8 cellular contexts compared by ENCODE assay signal in the genomic region with DNA sequence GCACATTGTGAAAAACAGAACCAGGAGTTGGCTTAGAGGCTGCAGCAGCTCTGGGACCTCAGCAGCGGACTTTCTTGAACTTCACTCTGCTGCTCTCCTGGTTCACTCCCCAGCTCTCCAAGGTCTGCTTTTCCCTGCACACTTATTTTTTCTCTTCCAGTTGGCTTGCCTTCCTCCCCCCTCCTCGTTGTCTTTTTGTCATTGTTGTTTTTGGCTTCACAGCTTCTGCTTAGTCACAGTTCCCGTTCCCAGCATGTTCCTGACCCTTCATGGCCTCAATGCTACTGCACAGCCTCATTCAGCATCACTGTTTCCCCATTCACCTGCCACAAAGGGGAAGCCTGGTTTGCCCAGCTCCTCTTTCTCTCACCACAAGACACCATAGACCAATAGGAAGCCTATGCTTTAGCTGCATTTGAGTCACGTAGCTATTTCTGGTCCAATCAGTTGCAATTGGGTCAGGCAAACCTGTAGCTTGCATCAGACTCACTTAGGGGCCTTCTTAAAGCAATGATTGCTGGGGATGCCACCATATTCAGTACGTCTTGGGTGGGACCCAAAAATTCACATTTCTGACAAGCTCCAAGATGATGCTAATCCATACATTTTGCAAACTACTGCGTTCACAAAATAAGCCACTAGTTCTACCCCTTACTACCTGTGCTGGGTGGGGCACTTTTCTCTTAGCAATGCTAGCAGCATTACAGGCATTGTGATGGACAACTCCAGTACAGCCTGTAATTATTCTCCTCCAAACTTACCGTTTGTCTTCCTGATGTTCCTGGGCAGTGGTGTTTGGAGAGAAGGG. TPM values are rescaled to one million over a fixed set of nuclear protein-coding genes. Genes with fewer than 3 reads are reported as not detected.
DNase-seq lines count a peak whose midpoint lies in the region; ATAC-seq and FAIRE-seq lines count a peak whose summit lies in the region.

No MANE protein-coding gene starts in this region.

- no peak overlapping the region for H3K4me3 ChIP-seq in right cardiac atrium (ENCODE audit: low read length)

- no peaks in the 10 kb centered on the region for H3K9me3 ChIP-seq in right cardiac atrium (ENCODE audit: control insufficient read depth, low read length)

- intact Hi-C loops in right cardiac atrium (cut with DNase I), result no loop called here

- no peaks in the 10 kb centered on the region for H3K9me3 Mint-ChIP-seq in activated CD4-positive, alpha-beta memory T cell treated with anti-CD3 and anti-CD28 coated beads, Interleukin-2, amount 10 ng/mL, durations not matched to agents 7 days and 5 days

- H3K4me1 Mint-ChIP-seq in activated CD4-positive, alpha-beta memory T cell treated with anti-CD3 and anti-CD28 coated beads, Interleukin-2, amount 10 ng/mL, durations not matched to agents 7 days and 5 days, result peaks cover 10% of the 10 kb centered on the region

- peak; percentile 1 for DNase-seq in stimulated activated naive CD4-positive, alpha-beta T cell treated with Interleukin-2 at 50 U/mL for 16 hours (lab: John Stamatoyannopoulos, UW)
- no peak for DNase-seq in stimulated activated naive CD4-positive, alpha-beta T cell (lab: John Stamatoyannopoulos, UW)
- peak; percentile 36 for DNase-seq in activated CD4-positive, alpha-beta memory T cell treated with anti-CD3 and anti-CD28 coated beads, Interleukin-2, amount 10 ng/mL, durations not matched to agents 7 days and 5 days
- DNase-seq in right cardiac atrium (peak; percentile 33 to 60 (median 56)), urothelium cell line (ENCODE audit: low spot score) (peak; percentile 25), SW480 (ENCODE audit: low spot score) (no peak)

- CTCF ChIA-PET in activated CD4-positive, alpha-beta memory T cell treated with anti-CD3 and anti-CD28 coated beads, Interleukin-2, amount 10 ng/mL, durations not matched to agents 7 days and 5 days (lab: Charles Lee), result interaction anchor here (0.8 to 1.6 kb wide), 3 partner anchors 18 to 124 kb away, joined by 3 to 7 read pairs (median 3); partner anchors contain the start of gene ITPR1

- ATAC-seq in HG03460 (IDR thresholded peaks at IDR 0.05; ENCODE audit: unreplicated experiment) (peak; percentile 61), right cardiac atrium (peak; percentile 92 to 95), GM19397 (IDR thresholded peaks at IDR 0.05; ENCODE audit: unreplicated experiment) (no peak)

- H3K27me3 ChIP-seq in right cardiac atrium (ENCODE audit: control insufficient read depth, insufficient read depth), result no peaks in the 10 kb centered on the region

- no peak overlapping the region for H3K4me3 Mint-ChIP-seq in activated CD4-positive, alpha-beta memory T cell treated with anti-CD3 and anti-CD28 coated beads, Interleukin-2, amount 10 ng/mL, durations not matched to agents 7 days and 5 days

- POLR2A ChIA-PET in activated CD4-positive, alpha-beta memory T cell treated with anti-CD3 and anti-CD28 coated beads, Interleukin-2, amount 10 ng/mL, durations not matched to agents 7 days and 5 days (lab: Charles Lee), result interaction anchor here (1.3 to 2.3 kb wide), 2 partner anchors 19 to 81 kb away, joined by 3 to 17 read pairs; partner anchors contain the start of gene ITPR1

- H3K27ac Mint-ChIP-seq in activated CD4-positive, alpha-beta memory T cell treated with anti-CD3 and anti-CD28 coated beads, Interleukin-2, amount 10 ng/mL, durations not matched to agents 7 days and 5 days, result no peak overlapping the region

- WGBS in right cardiac atrium, result 48% methylated on average over 7 of the region's 7 CpGs

- H3K27ac ChIP-seq in right cardiac atrium (ENCODE audit: low read length), result peak overlapping the region; percentile 47

- H3K4me1 ChIP-seq in right cardiac atrium (ENCODE audit: control insufficient read depth, insufficient read depth, low read length), result peaks cover 2% of the 10 kb centered on the region

- H3K36me3 Mint-ChIP-seq in activated CD4-positive, alpha-beta memory T cell treated with anti-CD3 and anti-CD28 coated beads, Interleukin-2, amount 10 ng/mL, durations not matched to agents 7 days and 5 days (ENCODE audit: low read depth), result no peaks in the 10 kb centered on the region

- FAIRE-seq in urothelium cell line (lab: Jason Lieb, UNC), result no peak

- peaks cover 19% of the 10 kb centered on the region for H3K27me3 Mint-ChIP-seq in activated CD4-positive, alpha-beta memory T cell treated with anti-CD3 and anti-CD28 coated beads, Interleukin-2, amount 10 ng/mL, durations not matched to agents 7 days and 5 days

RNA-seq across cellular contexts. Expression of gene SUMF1, which starts 7.8 kb away (rescaled TPM):
- 1 to 10 TPM; 7.1 to 7.3 TPM for total RNA-seq in activated CD4-positive, alpha-beta memory T cell treated with anti-CD3 and anti-CD28 coated beads, Interleukin-2, amount 10 ng/mL, durations not matched to agents 7 days and 5 days
- 10 to 100 TPM in 3 of 4 donors, 1 to 10 TPM in 1; 9.6 to 14.4 (median 11.8) TPM for total RNA-seq in right cardiac atrium
- polyA plus RNA-seq in right cardiac atrium, result 7.8 TPM

RNA-seq across cellular contexts. Expression of gene ITPR1, which starts 18.3 kb away (rescaled TPM):
- 10 to 100 TPM; 59.6 to 64.3 TPM for total RNA-seq in activated CD4-positive, alpha-beta memory T cell treated with anti-CD3 and anti-CD28 coated beads, Interleukin-2, amount 10 ng/mL, durations not matched to agents 7 days and 5 days
- 10 to 100 TPM; 32.5 to 59.0 (median 45.6) TPM for total RNA-seq in right cardiac atrium
- polyA plus RNA-seq in right cardiac atrium, result 13.9 TPM

Comparison
In these comparisons a context has a peak if more than half of its experiments do, and no peak if none do; other contexts are left out.
1. DNase-seq: peak in stimulated activated naive CD4-positive, alpha-beta T cell treated with Interleukin-2 at 50 U/mL for 16 hours (single experiment), activated CD4-positive, alpha-beta memory T cell treated with anti-CD3 and anti-CD28 coated beads, Interleukin-2, amount 10 ng/mL, durations not matched to agents 7 days and 5 days (single experiment), right cardiac atrium (3 of 3) and urothelium cell line (single experiment); none in stimulated activated naive CD4-positive, alpha-beta T cell (0 of 6) and SW480 (single experiment).